In the genomic region with DNA sequence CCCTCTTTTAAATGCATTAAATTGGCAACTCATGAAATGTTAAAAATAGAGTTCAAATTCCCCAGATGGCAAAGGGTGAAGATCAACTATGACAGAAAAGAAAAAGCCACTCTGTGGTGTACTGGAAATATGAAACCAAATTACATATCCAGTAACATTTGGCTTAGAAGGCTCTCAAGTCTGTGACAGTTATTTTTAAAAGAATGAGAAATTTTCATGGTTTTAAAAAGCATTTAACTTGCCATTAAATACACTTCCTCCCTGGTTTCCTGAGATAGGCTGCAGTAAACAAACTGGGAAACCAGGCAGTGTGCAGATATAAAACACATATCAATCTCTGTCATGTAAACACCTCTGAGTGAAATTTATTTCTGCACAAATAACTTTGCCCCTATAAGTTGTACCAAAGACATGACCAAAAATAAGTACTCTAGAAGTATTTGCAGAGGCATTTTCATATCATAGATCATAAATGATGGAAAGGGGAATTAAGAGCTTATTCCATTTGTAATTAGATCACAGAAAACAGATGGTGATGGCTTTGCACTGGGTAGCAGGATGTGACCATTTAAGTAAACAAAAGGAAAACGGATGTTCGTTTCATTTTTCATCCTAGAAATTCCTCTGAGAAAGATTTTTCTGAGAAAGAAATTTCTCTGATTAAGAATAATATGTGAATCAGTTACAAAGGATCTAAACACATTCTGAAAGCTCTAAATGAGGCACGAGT, we compare ENCODE assay signal across 15 cellular contexts.
DNase-seq lines count a peak whose midpoint lies in the region; TF ChIP-seq lines count a peak whose summit lies in the region.
"Had no signal": no experiment of that assay in that cellular context is flagged by ENCODE, and none has a peak within 500 bp of the region (broad histone marks: within the 10 kb centered on the region; RNA-seq: fewer than 3 reads in every experiment).

No MANE protein-coding gene starts in this region.

- no peak for TF ChIP-seq CTCF in nephron (IDR thresholded peaks at IDR 0.05; ENCODE audit: unreplicated experiment in 3 of 3)

- H3K4me1 Mint-ChIP-seq in nephron: peaks cover 58% of the 10 kb centered on the region
- H3K4me1 Mint-ChIP-seq: naive thymus-derived CD8-positive, alpha-beta T cell had no signal

- H3K36me3 Mint-ChIP-seq in nephron (ENCODE audit: low read depth): no peaks in the 10 kb centered on the region
- H3K36me3 Mint-ChIP-seq: naive thymus-derived CD8-positive, alpha-beta T cell had no signal

- no peaks in the 10 kb centered on the region for H3K9me3 Mint-ChIP-seq in nephron
- H3K9me3 Mint-ChIP-seq: naive thymus-derived CD8-positive, alpha-beta T cell had no signal

- H3K4me3 Mint-ChIP-seq in nephron: peak overlapping the region in 1 of 3 experiments; percentile 21
- H3K4me3 Mint-ChIP-seq: naive thymus-derived CD8-positive, alpha-beta T cell had no signal

- H3K27me3 Mint-ChIP-seq in nephron (ENCODE audit: low read depth): peaks cover 5% of the 10 kb centered on the region

- peak overlapping the region; percentile 49 to 84 (median 79) for H3K27ac Mint-ChIP-seq in nephron
- H3K27ac Mint-ChIP-seq: naive thymus-derived CD8-positive, alpha-beta T cell had no signal

- DNase-seq in H4 (ENCODE audit: low spot score): peak; percentile 20
- peak; percentile 90 for DNase-seq in NCI-H2171 treated with DMSO at 0.1 percent for 48 hours (lab: John Stamatoyannopoulos, UW)
- peak; percentile 34 for DNase-seq in dermis blood vessel endothelial cell
- DNase-seq in stimulated activated CD4-positive, alpha-beta T cell treated with anti-CD3 and anti-CD28 coated beads, Interleukin-4, amount 100 ng/mL, for 4 hours: no peak
- no peak for DNase-seq in D341Med (ENCODE audit: low spot score)
- no peak for DNase-seq in NCI-H2029 (lab: John Stamatoyannopoulos, UW)
- DNase-seq: activated CD4-positive, alpha-beta T cell treated with anti-CD3 and anti-CD28 coated beads for 48 hours; activated naive CD4-positive, alpha-beta T cell; C1 segment of cervical spinal cord; left ventricle myocardium superior; naive thymus-derived CD8-positive, alpha-beta T cell; NCI-H2081; psoas muscle; Right ventricle myocardium superior had no signal

Comparison
In these comparisons a context has a peak if more than half of its experiments do, and no peak if none do; other contexts are left out.
1. DNase-seq: peak in H4 (single experiment), NCI-H2171 treated with DMSO at 0.1 percent for 48 hours (single experiment) and dermis blood vessel endothelial cell (single experiment); none in stimulated activated CD4-positive, alpha-beta T cell treated with anti-CD3 and anti-CD28 coated beads, Interleukin-4, amount 100 ng/mL, for 4 hours (0 of 2), D341Med (single experiment) and NCI-H2029 (single experiment).